Comparison of ENCODE assay signal across 1 cellular context in genomic region chr19:4322942-4323665, GRCh38.
TF ChIP-seq lines count a peak whose summit lies in the region.

No MANE protein-coding gene starts in this region.

TF ChIP-seq in HepG2, 621 proteins besides CTCF, POLR2A, EP300 and RAD21:
- TF ChIP-seq ZNF557 (CRISPR knock-in tag; IDR thresholded peaks at IDR 0.05) (no peak), ZBTB8A (CRISPR knock-in tag; IDR thresholded peaks at IDR 0.05; ENCODE audit: borderline replicate concordance, low read depth) (no peak), ZBTB10 (CRISPR knock-in tag; IDR thresholded peaks at IDR 0.05; ENCODE audit: borderline replicate concordance) (no peak), ZNF296 (CRISPR knock-in tag; conservative IDR thresholded peaks at IDR 0.05) (no peak), ZBTB38 (CRISPR knock-in tag; IDR thresholded peaks at IDR 0.05) (0 out of 2 replicates have a peak, but pooled peaks have one; percentile 39), NONO (IDR thresholded peaks at IDR 0.05) (no peak), NONO (CRISPR knock-in tag; conservative IDR thresholded peaks at IDR 0.05) (0 out of 2 replicates have a peak, but pooled peaks have one; percentile 38), NAIF1 (CRISPR knock-in tag; IDR thresholded peaks at IDR 0.05; ENCODE audit: borderline replicate concordance) (no peak), AGO2 (optimal IDR thresholded peaks at IDR 0.05; ENCODE audit: low read depth, low read length) (peak; percentile 29), ZBTB4 (CRISPR knock-in tag; IDR thresholded peaks at IDR 0.05; ENCODE audit: borderline replicate concordance) (no peak), PCBP1 (IDR thresholded peaks at IDR 0.05; ENCODE audit: borderline replicate concordance, low read depth, low read length) (0 out of 2 replicates have a peak, but pooled peaks have one; percentile 37), PCBP2 (optimal IDR thresholded peaks at IDR 0.05; ENCODE audit: low read depth, low read length, poor library complexity, severe bottlenecking) (no peak)
- TF ChIP-seq, protein P1, sequence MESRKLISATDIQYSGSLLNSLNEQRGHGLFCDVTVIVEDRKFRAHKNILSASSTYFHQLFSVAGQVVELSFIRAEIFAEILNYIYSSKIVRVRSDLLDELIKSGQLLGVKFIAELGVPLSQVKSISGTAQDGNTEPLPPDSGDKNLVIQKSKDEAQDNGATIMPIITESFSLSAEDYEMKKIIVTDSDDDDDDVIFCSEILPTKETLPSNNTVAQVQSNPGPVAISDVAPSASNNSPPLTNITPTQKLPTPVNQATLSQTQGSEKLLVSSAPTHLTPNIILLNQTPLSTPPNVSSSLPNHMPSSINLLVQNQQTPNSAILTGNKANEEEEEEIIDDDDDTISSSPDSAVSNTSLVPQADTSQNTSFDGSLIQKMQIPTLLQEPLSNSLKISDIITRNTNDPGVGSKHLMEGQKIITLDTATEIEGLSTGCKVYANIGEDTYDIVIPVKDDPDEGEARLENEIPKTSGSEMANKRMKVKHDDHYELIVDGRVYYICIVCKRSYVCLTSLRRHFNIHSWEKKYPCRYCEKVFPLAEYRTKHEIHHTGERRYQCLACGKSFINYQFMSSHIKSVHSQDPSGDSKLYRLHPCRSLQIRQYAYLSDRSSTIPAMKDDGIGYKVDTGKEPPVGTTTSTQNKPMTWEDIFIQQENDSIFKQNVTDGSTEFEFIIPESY (CRISPR knock-in tag; IDR thresholded peaks at IDR 0.05) = no peak
TF ChIP-seq in HepG2: peak in this region for 4.
